ENCODE assay signal across 17 cellular contexts in the genomic region with DNA sequence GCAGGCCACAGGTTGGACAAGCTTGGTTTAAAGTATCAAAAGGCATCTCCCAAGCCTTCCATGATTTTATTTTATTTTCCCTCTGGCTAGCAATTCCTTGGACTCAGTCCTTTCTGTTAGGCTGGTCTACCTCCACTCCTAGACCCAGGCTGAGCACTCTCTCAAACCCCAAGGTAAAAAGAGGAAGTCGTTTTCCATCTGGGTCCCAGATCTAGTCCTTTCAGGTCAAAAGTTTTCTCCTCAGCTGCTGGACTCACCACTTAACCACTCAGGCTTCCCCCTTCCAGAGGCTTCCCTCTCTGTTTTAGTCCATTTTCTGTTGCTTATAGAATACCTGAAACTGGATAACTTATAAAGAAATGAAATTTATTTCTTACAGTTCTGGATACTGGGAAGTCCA.
A peak's percentile ranks its signal among the peaks of the same experiment; 100 is the strongest.
DNase-seq lines count a peak whose midpoint lies in the region; ATAC-seq lines count a peak whose summit lies in the region.
"Had no signal": no experiment of that assay in that cellular context is flagged by ENCODE, and none has a peak within 500 bp of the region (broad histone marks: within the 10 kb centered on the region; RNA-seq: fewer than 3 reads in every experiment).

No MANE protein-coding gene starts in this region.

- peaks cover 13 to 47% (median 20%) of the 10 kb centered on the region in 3 donors for H3K4me1 ChIP-seq in skeletal muscle tissue (ENCODE audit: control insufficient read depth in 3 of 3, insufficient read depth in 3 of 3, low read length in 3 of 3)

- H3K4me1 Mint-ChIP-seq in activated naive CD4-positive, alpha-beta T cell treated with anti-CD3 and anti-CD28 coated beads for 36 hours (ENCODE audit: low read depth) = peaks cover 49% of the 10 kb centered on the region
- peaks cover 48% of the 10 kb centered on the region for H3K4me1 Mint-ChIP-seq in central memory CD8-positive, alpha-beta T cell

- intact Hi-C loops in activated naive CD4-positive, alpha-beta T cell treated with anti-CD3 and anti-CD28 coated beads for 36 hours (cut with micrococcal nuclease) = no loop called here

- H3K4me3 Mint-ChIP-seq in activated naive CD4-positive, alpha-beta T cell treated with anti-CD3 and anti-CD28 coated beads for 36 hours = no peak overlapping the region
- peak overlapping the region; percentile 55 for H3K4me3 Mint-ChIP-seq in central memory CD8-positive, alpha-beta T cell

- peak overlapping the region; percentile 37 for H3K27ac Mint-ChIP-seq in activated naive CD4-positive, alpha-beta T cell treated with anti-CD3 and anti-CD28 coated beads for 36 hours
- no peak overlapping the region for H3K27ac Mint-ChIP-seq in central memory CD8-positive, alpha-beta T cell (ENCODE audit: low read depth)
- H3K27ac Mint-ChIP-seq: stimulated activated effector memory CD8-positive, alpha-beta T cell treated with anti-CD3 and anti-CD28 coated beads, Interleukin-12 subunit alpha, Interleukin-12 subunit beta, amount 100 ng/mL, for 72 hours had no signal

- CTCF ChIA-PET in activated naive CD4-positive, alpha-beta T cell treated with anti-CD3 and anti-CD28 coated beads for 36 hours (lab: Charles Lee) = interaction anchor here (0.6 kb wide), 1 partner anchor 20 kb away, joined by 3 read pairs; no protein-coding TSS in a partner anchor

- no peak overlapping the region for H3K9ac ChIP-seq in skeletal muscle tissue (ENCODE audit: low read depth in 1 of 3, low read length in 3 of 3)

- ATAC-seq in central memory CD8-positive, alpha-beta T cell (replicated peaks; ENCODE audit: extremely low read depth, poor library complexity, severe bottlenecking) = no peak
- ATAC-seq in HG03442 (IDR thresholded peaks at IDR 0.05; ENCODE audit: unreplicated experiment) (no peak), HG03095 (IDR thresholded peaks at IDR 0.05; ENCODE audit: unreplicated experiment) (no peak)
- ATAC-seq: upper lobe of right lung had no signal

- no peaks in the 10 kb centered on the region for H3K9me3 ChIP-seq in skeletal muscle tissue (ENCODE audit: control insufficient read depth in 3 of 3, low read length in 3 of 3)
- H3K9me3 ChIP-seq: upper lobe of right lung had no signal

- H3K9me3 Mint-ChIP-seq in activated naive CD4-positive, alpha-beta T cell treated with anti-CD3 and anti-CD28 coated beads for 36 hours = no peaks in the 10 kb centered on the region
- H3K9me3 Mint-ChIP-seq in central memory CD8-positive, alpha-beta T cell = no peaks in the 10 kb centered on the region
- H3K9me3 Mint-ChIP-seq: brain; stimulated activated effector memory CD8-positive, alpha-beta T cell treated with anti-CD3 and anti-CD28 coated beads, Interleukin-12 subunit alpha, Interleukin-12 subunit beta, amount 100 ng/mL, for 72 hours had no signal

- no peak for DNase-seq in activated naive CD4-positive, alpha-beta T cell treated with anti-CD3 and anti-CD28 coated beads for 36 hours
- no peak for DNase-seq in activated naive CD4-positive, alpha-beta T cell treated with anti-CD3 and anti-CD28 coated beads, Interleukin-2, amount 50 U/mL, for 16 hours
- DNase-seq in MV-4-11 (lab: John Stamatoyannopoulos, UW) (peak; percentile 56), NCI-H1417 (lab: John Stamatoyannopoulos, UW) (no peak)
- no peak for DNase-seq in central memory CD8-positive, alpha-beta T cell (ENCODE audit: low spot score in 2 of 2)
- DNase-seq: activated CD4-positive, CD25-positive, alpha-beta regulatory T cell; activated gamma-delta T cell treated with Interleukin-2 at 50 U/mL for 16 hours; NCI-H187 treated with DMSO at 0.1 percent for 48 hours; NCI-H446 treated with DMSO at 0.1 percent for 48 hours; NK-92 treated with Interleukin-12 subunit alpha and Interleukin-12 subunit beta, amount 100 ng/mL, for 24 hours; upper lobe of right lung had no signal

- no peaks in the 10 kb centered on the region for H3K27me3 ChIP-seq in skeletal muscle tissue (ENCODE audit: control insufficient read depth in 3 of 3, insufficient read depth in 3 of 3, low read length in 3 of 3)
- H3K27me3 ChIP-seq: upper lobe of right lung had no signal

- no peaks in the 10 kb centered on the region for H3K27me3 Mint-ChIP-seq in activated naive CD4-positive, alpha-beta T cell treated with anti-CD3 and anti-CD28 coated beads for 36 hours (ENCODE audit: low read depth)
- H3K27me3 Mint-ChIP-seq in central memory CD8-positive, alpha-beta T cell = no peaks in the 10 kb centered on the region
- H3K27me3 Mint-ChIP-seq: brain had no signal

- peaks cover 6 to 12% (median 6%) of the 10 kb centered on the region in 3 donors for H3K36me3 ChIP-seq in skeletal muscle tissue (ENCODE audit: control insufficient read depth in 3 of 3, insufficient read depth in 3 of 3, low read length in 3 of 3)

- peak overlapping the region; percentile 3 for H3K27ac ChIP-seq in skeletal muscle tissue (ENCODE audit: low read depth, low read length)
- H3K27ac ChIP-seq: RWPE1, upper lobe of right lung had no signal

- H3K4me3 ChIP-seq in skeletal muscle tissue (ENCODE audit: low read length in 3 of 3) = no peak overlapping the region
- H3K4me3 ChIP-seq: upper lobe of right lung had no signal

- H3K36me3 Mint-ChIP-seq in activated naive CD4-positive, alpha-beta T cell treated with anti-CD3 and anti-CD28 coated beads for 36 hours (ENCODE audit: low read depth) = peaks cover 4% of the 10 kb centered on the region
- H3K36me3 Mint-ChIP-seq in central memory CD8-positive, alpha-beta T cell (ENCODE audit: insufficient read depth) = peaks cover 59% of the 10 kb centered on the region
- H3K36me3 Mint-ChIP-seq: stimulated activated effector memory CD8-positive, alpha-beta T cell treated with anti-CD3 and anti-CD28 coated beads, Interleukin-12 subunit alpha, Interleukin-12 subunit beta, amount 100 ng/mL, for 72 hours had no signal
